In the genomic region with DNA sequence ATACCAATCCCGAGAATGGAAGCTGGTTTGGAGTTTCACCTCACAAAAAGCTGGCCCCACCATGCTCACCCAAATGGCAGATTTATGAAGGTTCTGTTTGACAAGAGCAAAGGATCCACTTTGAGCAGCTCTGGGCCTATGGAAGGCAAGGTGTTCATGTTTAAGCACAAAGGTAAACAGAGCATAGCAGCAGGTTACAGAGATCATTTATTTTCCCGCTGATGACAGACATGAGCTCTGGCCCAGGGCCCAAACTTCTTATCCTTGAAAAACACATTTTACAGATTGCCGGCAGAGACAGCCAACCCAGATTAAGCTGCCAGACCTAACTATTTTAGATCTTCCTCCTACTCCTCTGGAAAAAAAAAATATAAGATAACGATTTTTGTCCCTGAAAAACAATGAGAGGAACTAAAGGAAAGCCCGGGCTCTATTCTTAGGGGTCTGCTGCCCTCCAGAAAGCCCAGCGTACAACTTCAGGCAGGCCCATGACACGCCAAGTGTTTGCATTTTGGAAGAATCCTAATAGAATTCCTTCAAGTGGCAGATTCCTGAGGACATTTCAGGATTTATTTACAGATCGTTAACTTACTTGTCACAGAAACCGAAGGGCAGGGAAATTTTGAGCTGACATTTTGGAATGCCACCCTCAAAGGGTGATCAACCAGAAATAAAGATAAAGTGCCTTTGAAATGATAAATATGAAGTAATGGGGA, we compare ENCODE assay signal across 9 cellular contexts. TPM values are rescaled to one million over a fixed set of nuclear protein-coding genes. Genes with fewer than 3 reads are reported as not detected.
DNase-seq lines count a peak whose midpoint lies in the region; ATAC-seq, FAIRE-seq and TF ChIP-seq lines count a peak whose summit lies in the region.
"Had no signal": no experiment of that assay in that cellular context is flagged by ENCODE, and none has a peak within 500 bp of the region (broad histone marks: within the 10 kb centered on the region; RNA-seq: fewer than 3 reads in every experiment).

No MANE protein-coding gene starts in this region.

- H3K27ac Mint-ChIP-seq in stimulated activated naive CD8-positive, alpha-beta T cell treated with anti-CD3 and anti-CD28 coated beads, Interleukin-15, Interleukin-2, amounts not matched to agents 100 ng/mL and 50 ng/mL, for 24 hours = peak overlapping the region; percentile 93

- H3K27me3 Mint-ChIP-seq in stimulated activated naive CD8-positive, alpha-beta T cell treated with anti-CD3 and anti-CD28 coated beads, Interleukin-15, Interleukin-2, amounts not matched to agents 100 ng/mL and 50 ng/mL, for 24 hours = no peaks in the 10 kb centered on the region

- 15% methylated on average over 9 of the region's 9 CpGs for WGBS in pancreas, 2 donors

- intact Hi-C loops in pancreas (cut with DNase I) = no loop called here

- FAIRE-seq in pancreas (lab: Jason Lieb, UNC) = no peak
- FAIRE-seq: G401.6 had no signal

- DNase-seq in stimulated activated naive CD8-positive, alpha-beta T cell treated with anti-CD3 and anti-CD28 coated beads, Interleukin-15, Interleukin-2, amounts not matched to agents 100 U/mL and 50 U/mL, for 24 hours = no peak
- peak; percentile 89 for DNase-seq in NCI-H510A treated with DMSO at 0.1 percent for 48 hours (lab: John Stamatoyannopoulos, UW)
- peak; percentile 30 for DNase-seq in choroid plexus epithelial cell (ENCODE audit: low read depth)
- DNase-seq in pancreas = peak in 4 of 6 donors; percentile 42 to 69 (median 56)
- DNase-seq in GM03348 (ENCODE audit: low spot score) = no peak
- DNase-seq in mesenteric fat pad (ENCODE audit: low spot score) = no peak
- DNase-seq in islet precursor cell = no peak

- peaks cover 74% of the 10 kb centered on the region for H3K4me1 Mint-ChIP-seq in stimulated activated naive CD8-positive, alpha-beta T cell treated with anti-CD3 and anti-CD28 coated beads, Interleukin-15, Interleukin-2, amounts not matched to agents 100 ng/mL and 50 ng/mL, for 24 hours (ENCODE audit: low read depth)

- H3K27me3 ChIP-seq in pancreas = no peaks in the 10 kb centered on the region

- no peaks in the 10 kb centered on the region for H3K9me3 Mint-ChIP-seq in stimulated activated naive CD8-positive, alpha-beta T cell treated with anti-CD3 and anti-CD28 coated beads, Interleukin-15, Interleukin-2, amounts not matched to agents 100 ng/mL and 50 ng/mL, for 24 hours

- no peaks in the 10 kb centered on the region for H3K9me3 ChIP-seq in pancreas

- no peak for ATAC-seq in stimulated activated naive CD8-positive, alpha-beta T cell treated with anti-CD3 and anti-CD28 coated beads, Interleukin-15, Interleukin-2, amounts not matched to agents 100 U/mL and 50 U/mL, for 24 hours
- ATAC-seq in pancreas = peak; percentile 68 to 88 (median 82)

- H3K4me3 ChIP-seq in choroid plexus epithelial cell (ENCODE audit: low read depth, low read length) (no peak overlapping the region), pancreas (no peak overlapping the region)

- H3K4me1 ChIP-seq in pancreas = peaks cover 22 to 30% (median 22%) of the 10 kb centered on the region in 3 donors

- H3K27ac ChIP-seq in pancreas = peak overlapping the region; percentile 6 to 70 (median 60)

- H3K36me3 ChIP-seq in pancreas = no peaks in the 10 kb centered on the region

- peak overlapping the region; percentile 66 for H3K4me3 Mint-ChIP-seq in stimulated activated naive CD8-positive, alpha-beta T cell treated with anti-CD3 and anti-CD28 coated beads, Interleukin-15, Interleukin-2, amounts not matched to agents 100 ng/mL and 50 ng/mL, for 24 hours

- H3K36me3 Mint-ChIP-seq in stimulated activated naive CD8-positive, alpha-beta T cell treated with anti-CD3 and anti-CD28 coated beads, Interleukin-15, Interleukin-2, amounts not matched to agents 100 ng/mL and 50 ng/mL, for 24 hours (ENCODE audit: low read depth) = no peaks in the 10 kb centered on the region

- TF ChIP-seq CTCF in choroid plexus epithelial cell (conservative IDR thresholded peaks at IDR 0.05; ENCODE audit: low read depth, low read length) (no peak), pancreas (IDR thresholded peaks at IDR 0.05) (no peak)

RNA-seq across cellular contexts. Expression of gene SYPL1, which starts 40.0 kb away (rescaled TPM):
- total RNA-seq in pancreas (10 to 100 TPM; 23.4 to 44.7 (median 33.5) TPM), mesenteric fat pad (70.8 TPM)
- polyA plus RNA-seq in pancreas = 10 to 100 TPM; 16.4 to 38.6 TPM

Comparison
In these comparisons a context has a peak if more than half of its experiments do, and no peak if none do; other contexts are left out.
1. DNase-seq: peak in NCI-H510A treated with DMSO at 0.1 percent for 48 hours (single experiment), choroid plexus epithelial cell (single experiment) and pancreas (4 of 6); none in stimulated activated naive CD8-positive, alpha-beta T cell treated with anti-CD3 and anti-CD28 coated beads, Interleukin-15, Interleukin-2, amounts not matched to agents 100 U/mL and 50 U/mL, for 24 hours (single experiment), GM03348 (single experiment), mesenteric fat pad (single experiment) and islet precursor cell (single experiment).